In the genomic region with DNA sequence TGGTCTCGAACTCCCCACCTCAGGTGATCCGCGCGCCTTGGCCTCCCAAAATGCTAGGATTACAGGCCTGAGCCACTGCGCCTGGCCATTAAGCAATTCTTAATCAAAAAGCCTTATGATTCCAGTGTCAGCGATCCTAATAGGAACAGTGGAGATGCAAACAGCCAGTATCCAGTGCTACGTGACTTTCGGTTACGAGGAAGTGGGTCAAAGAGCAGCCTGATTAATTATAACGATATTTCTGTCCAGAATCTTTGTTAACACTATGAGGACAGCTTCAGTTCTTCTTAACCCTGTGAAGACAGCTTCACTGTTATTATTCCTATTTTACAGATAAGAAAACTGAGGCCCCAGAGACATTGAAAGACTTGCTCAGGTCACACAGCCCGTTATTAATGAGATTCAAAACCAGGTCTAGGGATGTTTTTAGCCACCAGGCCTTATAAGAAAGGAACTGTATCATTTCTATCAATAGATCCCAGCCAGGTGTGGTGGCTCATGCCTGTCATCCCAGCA, we compare ENCODE assay signal across 18 cellular contexts. TPM values are rescaled to one million over a fixed set of nuclear protein-coding genes. Genes with fewer than 3 reads are reported as not detected.
DNase-seq lines count a peak whose midpoint lies in the region; ATAC-seq, FAIRE-seq and TF ChIP-seq lines count a peak whose summit lies in the region.
"Had no signal": no experiment of that assay in that cellular context is flagged by ENCODE, and none has a peak within 500 bp of the region (broad histone marks: within the 10 kb centered on the region; RNA-seq: fewer than 3 reads in every experiment).

No MANE protein-coding gene starts in this region.

- intact Hi-C loops in HepG2 (cut with micrococcal nuclease; ENCODE audit: unreplicated experiment) = no loop called here
- intact Hi-C loops in right lobe of liver (cut with DNase I) = no loop called here
- intact Hi-C loops in PC-9 (cut with micrococcal nuclease; ENCODE audit: unreplicated experiment) = no loop called here
- intact Hi-C loops in endothelial cell of umbilical vein (cut with micrococcal nuclease) = no loop called here
- intact Hi-C loops in breast epithelium (cut with DNase I; ENCODE audit: low total_unique reads) = no loop called here

- H3K9me1 ChIP-seq in endothelial cell of umbilical vein (replicated peaks; ENCODE audit: control insufficient read depth, extremely low read depth, insufficient read depth, low read length) = no peaks in the 10 kb centered on the region

- H3K9ac ChIP-seq in HepG2 (ENCODE audit: insufficient read depth, low read depth, low read length) (no peak overlapping the region), endothelial cell of umbilical vein (replicated peaks; ENCODE audit: extremely low read depth, insufficient read depth, low read length) (peak overlapping the region; percentile 51)
- H3K9ac ChIP-seq: KMS-11 had no signal

- H3K4me1 Mint-ChIP-seq in stimulated activated effector memory CD8-positive, alpha-beta T cell treated with anti-CD3 and anti-CD28 coated beads, Interleukin-12 subunit alpha, Interleukin-12 subunit beta, amount 100 ng/mL, for 72 hours = no peaks in the 10 kb centered on the region
- H3K4me1 Mint-ChIP-seq: CD4-positive, CD25-positive, alpha-beta regulatory T cell had no signal

- no peaks in the 10 kb centered on the region for H3K9me3 Mint-ChIP-seq in stimulated activated effector memory CD8-positive, alpha-beta T cell treated with anti-CD3 and anti-CD28 coated beads, Interleukin-12 subunit alpha, Interleukin-12 subunit beta, amount 100 ng/mL, for 72 hours
- H3K9me3 Mint-ChIP-seq: CD4-positive, CD25-positive, alpha-beta regulatory T cell had no signal

- peaks cover 51% of the 10 kb centered on the region for H3F3A ChIP-seq in PC-9 (ENCODE audit: insufficient read depth, low read depth)

- H3K4me2 ChIP-seq in HepG2 (ENCODE audit: low read depth, low read length) (peak overlapping the region; percentile 15; the same call in 1 of the 2 replicates), PC-9 (peak overlapping the region; percentile 36), endothelial cell of umbilical vein (ENCODE audit: insufficient read depth, low read length) (no peak overlapping the region)
- H3K4me2 ChIP-seq: KMS-11 had no signal

- H3K9me2 ChIP-seq in PC-9 (ENCODE audit: insufficient read depth) = no peaks in the 10 kb centered on the region

- FAIRE-seq in HepG2 (lab: Jason Lieb, UNC) = no peak
- FAIRE-seq in endothelial cell of umbilical vein (lab: Jason Lieb, UNC) = no peak

- H3K9me3 ChIP-seq in HepG2 (ENCODE audit: low read length) (no peaks in the 10 kb centered on the region), right lobe of liver (no peaks in the 10 kb centered on the region), PC-9 (ENCODE audit: insufficient read depth, low read depth) (no peaks in the 10 kb centered on the region), endothelial cell of umbilical vein (replicated peaks; ENCODE audit: control insufficient read depth, insufficient read depth, low read length) (no peaks in the 10 kb centered on the region), breast epithelium (no peaks in the 10 kb centered on the region)
- H3K9me3 ChIP-seq: Caco-2, HAP-1 had no signal

- 75% methylated on average over 11 of the region's 11 CpGs for WGBS in HepG2 (ENCODE audit: low lambda C conversion rate)
- 83% methylated on average over 7 of the region's 11 CpGs for WGBS in right lobe of liver (ENCODE audit: insufficient coverage, low coverage, low lambda C conversion rate, missing lambda C conversion rate)

- H2AFZ ChIP-seq in HepG2 (ENCODE audit: low read length) (no peak overlapping the region), PC-9 (no peak overlapping the region), endothelial cell of umbilical vein (ENCODE audit: low read depth, low read length) (peak overlapping the region; percentile 30)

- TF ChIP-seq CTCF in HepG2 (CRISPR knock-in tag; IDR thresholded peaks at IDR 0.05) = no peak
- TF ChIP-seq CTCF in right lobe of liver (IDR thresholded peaks at IDR 0.05) = no peak
- TF ChIP-seq CTCF in PC-9 (conservative IDR thresholded peaks at IDR 0.05) = no peak
- no peak for TF ChIP-seq CTCF in endothelial cell of umbilical vein (IDR thresholded peaks at IDR 0.05; ENCODE audit: extremely low read depth in 1 of 2, insufficient read depth in 1 of 2, low read depth in 1 of 2, low read length in 2 of 2)
- TF ChIP-seq CTCF in breast epithelium (IDR thresholded peaks at IDR 0.05) = no peak

- peaks cover 96% of the 10 kb centered on the region for H3K4me1 ChIP-seq in HepG2 (ENCODE audit: insufficient read depth, low read length)
- H3K4me1 ChIP-seq in right lobe of liver = no peaks in the 10 kb centered on the region
- peaks cover 36% of the 10 kb centered on the region for H3K4me1 ChIP-seq in PC-9 (replicated peaks; ENCODE audit: insufficient read depth)
- H3K4me1 ChIP-seq in endothelial cell of umbilical vein (ENCODE audit: control insufficient read depth, extremely low read depth, insufficient read depth, low read length) = peaks cover 6% of the 10 kb centered on the region
- H3K4me1 ChIP-seq in breast epithelium = no peaks in the 10 kb centered on the region
- H3K4me1 ChIP-seq: HAP-1 had no signal

- no peak for TF ChIP-seq EP300 in HepG2 (IDR thresholded peaks at IDR 0.05; ENCODE audit: low read depth in 2 of 2, low read length in 2 of 2)
- TF ChIP-seq EP300 in HepG2 (CRISPR knock-in tag; IDR thresholded peaks at IDR 0.05; ENCODE audit: borderline replicate concordance) = no peak

- CTCF ChIA-PET in HepG2 (lab: Yijun Ruan, JAX; ENCODE audit: low intra/inter-chr PET ratio, low total read pairs) = no interaction called here
- CTCF ChIA-PET in PC-9 (lab: Charles Lee) = no interaction called here
- CTCF ChIA-PET in endothelial cell of umbilical vein (lab: Charles Lee) = interaction anchor here (0.8 to 2.7 kb wide), 3 partner anchors 10 to 21 kb away, joined by 3 to 10 read pairs (median 8); no protein-coding TSS in a partner anchor

- TF ChIP-seq RAD21 in HepG2 (CRISPR knock-in tag; IDR thresholded peaks at IDR 0.05) = no peak

- ATAC-seq in HepG2 = no peak
- no peak for ATAC-seq in right lobe of liver
- ATAC-seq in stimulated activated effector memory CD8-positive, alpha-beta T cell treated with anti-CD3 and anti-CD28 coated beads, Interleukin-12 subunit alpha, Interleukin-12 subunit beta, amount 100 ng/mL, for 72 hours = no peak

- H3K79me2 ChIP-seq in HepG2 (ENCODE audit: insufficient read depth, low read length) = no peaks in the 10 kb centered on the region
- H3K79me2 ChIP-seq in PC-9 (ENCODE audit: low read depth) = no peaks in the 10 kb centered on the region
- H3K79me2 ChIP-seq in endothelial cell of umbilical vein (ENCODE audit: control insufficient read depth, insufficient read depth, low read length) = no peaks in the 10 kb centered on the region

- no peak for TF ChIP-seq POLR2A in HepG2 (IDR thresholded peaks at IDR 0.05; ENCODE audit: insufficient read depth in 1 of 2, low read depth in 2 of 2, low read length in 2 of 2)
- TF ChIP-seq POLR2A in right lobe of liver (IDR thresholded peaks at IDR 0.05) = no peak
- TF ChIP-seq POLR2A in endothelial cell of umbilical vein (IDR thresholded peaks at IDR 0.05; ENCODE audit: low read depth, low read length) = no peak
- no peak for TF ChIP-seq POLR2A in breast epithelium (IDR thresholded peaks at IDR 0.05)

- no TSS peak for BruUV-seq in HepG2 (replicated peaks; lab: Mats Ljungman, UMichigan)
- no TSS peak for BruUV-seq in PC-9 (replicated peaks; lab: Mats Ljungman, UMichigan)
- BruUV-seq in endothelial cell of umbilical vein (replicated peaks; lab: Mats Ljungman, UMichigan) = TSS peak; percentile 52

- dilution Hi-C loops in endothelial cell of umbilical vein (cut with MboI; ENCODE audit: extremely low pct_ligation_motif_present, low sequenced_read_pairs) = no loop called here

- H3K27me3 ChIP-seq in HepG2 (ENCODE audit: control insufficient read depth in 1 of 2, insufficient read depth in 2 of 2, low read length in 2 of 2) (no peaks in the 10 kb centered on the region; a peak in 2 of 5 replicates), right lobe of liver (no peaks in the 10 kb centered on the region), PC-9 (ENCODE audit: insufficient read depth, low read depth) (no peaks in the 10 kb centered on the region), endothelial cell of umbilical vein (ENCODE audit: control insufficient read depth in 2 of 2, insufficient read depth in 2 of 2, low read length in 2 of 2) (no peaks in the 10 kb centered on the region), breast epithelium (no peaks in the 10 kb centered on the region)

- POLR2A ChIA-PET in HepG2 (lab: Yijun Ruan, JAX) = interaction anchor here (0.6 kb wide), 1 partner anchor 10 kb away, joined by 3 read pairs; no protein-coding TSS in a partner anchor
- POLR2A ChIA-PET in PC-9 (lab: Charles Lee; ENCODE audit: unreplicated experiment) = interaction anchor here (0.6 kb wide), 1 partner anchor 54 kb away, joined by 3 read pairs; no protein-coding TSS in a partner anchor
- POLR2A ChIA-PET in endothelial cell of umbilical vein (lab: Charles Lee) = no interaction called here

- in situ Hi-C loops in HepG2 (cut with HindIII; ENCODE audit: extremely low pct_ligation_motif_present, low pct_unique_long_range_greater_than_20kb) = no loop called here

- DNase-seq in HepG2 (ENCODE audit: low spot score) (no peak), right lobe of liver (no peak), PC-9 (no peak), endothelial cell of umbilical vein (ENCODE audit: low read depth, low spot score) (no peak), NCI-H82 (lab: John Stamatoyannopoulos, UW) (no peak), breast epithelium (ENCODE audit: low spot score in 2 of 2) (no peak)
- DNase-seq in stimulated activated effector memory CD8-positive, alpha-beta T cell treated with anti-CD3 and anti-CD28 coated beads, Interleukin-12 subunit alpha, Interleukin-12 subunit beta, amount 100 ng/mL, for 72 hours (ENCODE audit: low spot score in 2 of 2) = no peak
- no peak for DNase-seq in stimulated activated CD4-positive, alpha-beta T cell treated with anti-CD3 and anti-CD28 coated beads, Interleukin-4, amount 100 ng/mL, for 1 hour
- DNase-seq: 8988T; Caco-2; CD4-positive, CD25-positive, alpha-beta regulatory T cell; NCI-H1092; NCI-H2081; NCI-H748 treated with DMSO at 0.1 percent for 48 hours; SIG-M5 had no signal

- no peak overlapping the region for H3K27ac ChIP-seq in HepG2 (ENCODE audit: extremely low read length, insufficient read depth, low read length)
- H3K27ac ChIP-seq in right lobe of liver = no peak overlapping the region
- H3K27ac ChIP-seq in PC-9 = peak overlapping the region; percentile 71
- H3K27ac ChIP-seq in endothelial cell of umbilical vein (ENCODE audit: insufficient read depth, low read depth, low read length) = peak overlapping the region; percentile 67
- H3K27ac ChIP-seq in breast epithelium = no peak overlapping the region
- H3K27ac ChIP-seq: HL-60, KMS-11 had no signal

- H3K4me3 Mint-ChIP-seq in stimulated activated effector memory CD8-positive, alpha-beta T cell treated with anti-CD3 and anti-CD28 coated beads, Interleukin-12 subunit alpha, Interleukin-12 subunit beta, amount 100 ng/mL, for 72 hours = no peak overlapping the region
- H3K4me3 Mint-ChIP-seq: CD4-positive, CD25-positive, alpha-beta regulatory T cell had no signal

- H3K4me3 ChIP-seq in HepG2 (replicated peaks in 1 of 3; ENCODE audit: insufficient read depth in 1 of 3, low read depth in 2 of 3, low read length in 3 of 3) = no peak overlapping the region
- no peak overlapping the region for H3K4me3 ChIP-seq in right lobe of liver
- no peak overlapping the region for H3K4me3 ChIP-seq in PC-9
- no peak overlapping the region for H3K4me3 ChIP-seq in endothelial cell of umbilical vein (replicated peaks in 1 of 3; ENCODE audit: insufficient read depth in 1 of 3, low read depth in 1 of 3, low read length in 3 of 3)
- H3K4me3 ChIP-seq in breast epithelium = no peak overlapping the region
- H3K4me3 ChIP-seq: HAP-1 had no signal

- H4K20me1 ChIP-seq in HepG2 (ENCODE audit: insufficient read depth, low read length) (no peaks in the 10 kb centered on the region), PC-9 (ENCODE audit: insufficient read depth) (no peaks in the 10 kb centered on the region), endothelial cell of umbilical vein (replicated peaks; ENCODE audit: control insufficient read depth, extremely low read depth, insufficient read depth, low read length) (no peaks in the 10 kb centered on the region)

- H3K36me3 Mint-ChIP-seq in stimulated activated effector memory CD8-positive, alpha-beta T cell treated with anti-CD3 and anti-CD28 coated beads, Interleukin-12 subunit alpha, Interleukin-12 subunit beta, amount 100 ng/mL, for 72 hours = no peaks in the 10 kb centered on the region
- H3K36me3 Mint-ChIP-seq: CD4-positive, CD25-positive, alpha-beta regulatory T cell had no signal

- H3K36me3 ChIP-seq in HepG2 (replicated peaks in 1 of 2; ENCODE audit: control insufficient read depth in 1 of 2, insufficient read depth in 2 of 2, low read length in 2 of 2) = no peaks in the 10 kb centered on the region
- no peaks in the 10 kb centered on the region for H3K36me3 ChIP-seq in right lobe of liver
- H3K36me3 ChIP-seq in PC-9 (ENCODE audit: low read depth) = no peaks in the 10 kb centered on the region
- H3K36me3 ChIP-seq in endothelial cell of umbilical vein (ENCODE audit: control insufficient read depth in 2 of 2, extremely low read depth in 1 of 2, insufficient read depth in 2 of 2, low read length in 2 of 2) = no peaks in the 10 kb centered on the region
- H3K36me3 ChIP-seq in breast epithelium = no peaks in the 10 kb centered on the region
- H3K36me3 ChIP-seq: HAP-1 had no signal

- H3K27ac Mint-ChIP-seq in stimulated activated effector memory CD8-positive, alpha-beta T cell treated with anti-CD3 and anti-CD28 coated beads, Interleukin-12 subunit alpha, Interleukin-12 subunit beta, amount 100 ng/mL, for 72 hours = no peak overlapping the region
- H3K27ac Mint-ChIP-seq: CD4-positive, CD25-positive, alpha-beta regulatory T cell had no signal

RNA-seq across cellular contexts. Expression of a gene that starts 17.3 kb away (rescaled TPM):
- total RNA-seq in HepG2 (2016; rRNA removed; fragmentation: Illumina TruSeq; extraction: Trizol) (53.6 and 54.1 TPM in 2 replicates), right lobe of liver (100 to 1,000 TPM in 1 of 6 experiments, 10 to 100 TPM in 5; 15.7 to 255 (median 47.2) TPM), PC-9 (2021) (18.4 and 23.7 TPM in 2 replicates), endothelial cell of umbilical vein (29.2 and 41.1 TPM in 2 replicates), breast epithelium (10 to 100 TPM; 11.5 to 38.6 (median 21.3) TPM)
- total RNA-seq in HepG2 (2016; cell fraction: cytosol; rRNA removed; fragmentation: Illumina TruSeq; extraction: Trizol; ENCODE audit: low read depth) = 12.4 and 15.7 TPM in 2 replicates
- 43.9 and 54.4 TPM in 2 replicates for total RNA-seq in HepG2 (2016; cell fraction: insoluble cytoplasmic fraction; rRNA removed; fragmentation: Illumina TruSeq; extraction: Trizol)
- total RNA-seq in HepG2 (2016; cell fraction: membrane; rRNA removed; fragmentation: Illumina TruSeq; extraction: Trizol) = 23.2 and 25.0 TPM in 2 replicates
- total RNA-seq in HepG2 (2016; cell fraction: nucleus; rRNA removed; fragmentation: Illumina TruSeq; extraction: Trizol) = 22.0 and 26.2 TPM in 2 replicates
- polyA plus RNA-seq in HepG2 (2011; rRNA removed) (60.5 and 67.4 TPM in 2 replicates), endothelial cell of umbilical vein (69.1 and 77.4 TPM in 2 replicates)
- 42.4 and 72.7 TPM in 2 replicates for polyA plus RNA-seq in HepG2 (2011; cell fraction: cytosol; rRNA removed)
- polyA plus RNA-seq in HepG2 (2011; cell fraction: nucleus; rRNA removed) = 28.4 and 28.9 TPM in 2 replicates
- polyA plus RNA-seq in HepG2 (2012) = 27.8 and 42.7 TPM in 2 replicates
- 12.3 and 13.2 TPM in 2 replicates for polyA plus RNA-seq in HepG2 (2016; cell fraction: cytosol; fragmentation: Illumina TruSeq; extraction: Trizol; ENCODE audit: low read depth)
- 58.0 and 69.8 TPM in 2 replicates for polyA plus RNA-seq in HepG2 (2016; cell fraction: insoluble cytoplasmic fraction; fragmentation: Illumina TruSeq; extraction: Trizol; ENCODE audit: low read depth)
- 18.6 and 20.3 TPM in 2 replicates for polyA plus RNA-seq in HepG2 (2016; cell fraction: membrane; fragmentation: Illumina TruSeq; extraction: Trizol; ENCODE audit: low read depth)
- polyA plus RNA-seq in HepG2 (2016; cell fraction: nucleus; fragmentation: Illumina TruSeq; extraction: Trizol; ENCODE audit: insufficient read depth, low read depth) = 47.4 and 49.7 TPM in 2 replicates
- polyA minus RNA-seq in HepG2 (2011; rRNA and poly(A)+ RNA removed; ENCODE audit: low replicate concordance) = 12.4 and 47.0 TPM in 2 replicates
- 23.6 and 31.0 TPM in 2 replicates for polyA minus RNA-seq in HepG2 (2011; cell fraction: cytosol; rRNA and poly(A)+ RNA removed)
- polyA minus RNA-seq in HepG2 (2011; cell fraction: nucleus; rRNA and poly(A)+ RNA removed) = 8.1 and 10.9 TPM in 2 replicates
- 37.6 and 57.9 TPM in 2 replicates for polyA plus RNA-seq in endothelial cell of umbilical vein (2011; cell fraction: cytosol; rRNA removed)
- 22.6 and 34.8 TPM in 2 replicates for polyA plus RNA-seq in endothelial cell of umbilical vein (2011; cell fraction: nucleus; rRNA removed)
- polyA plus RNA-seq in endothelial cell of umbilical vein (2012) = 65.7 and 77.0 TPM in 2 replicates
- 24.8 and 26.4 TPM in 2 replicates for polyA minus RNA-seq in endothelial cell of umbilical vein
- polyA minus RNA-seq in endothelial cell of umbilical vein (2011; cell fraction: cytosol; rRNA and poly(A)+ RNA removed) = 13.3 TPM
- 10.7 and 20.2 TPM in 2 replicates for polyA minus RNA-seq in endothelial cell of umbilical vein (2011; cell fraction: nucleus; rRNA and poly(A)+ RNA removed)
- total RNA-seq: CD4-positive, CD25-positive, alpha-beta regulatory T cell had no signal

RNA-seq across cellular contexts. Expression of a gene that starts 36.3 kb away (rescaled TPM):
- total RNA-seq in HepG2 (2016; rRNA removed; fragmentation: Illumina TruSeq; extraction: Trizol) (87.1 and 93.5 TPM in 2 replicates), right lobe of liver (10 to 100 TPM in 4 of 6 experiments, 1 to 10 TPM in 2; 6.7 to 35.9 (median 13.4) TPM), PC-9 (2021) (71.7 and 115 TPM in 2 replicates), endothelial cell of umbilical vein (111 and 125 TPM in 2 replicates), breast epithelium (10 to 100 TPM; 16.4 to 23.3 (median 16.8) TPM)
- 36.4 and 41.9 TPM in 2 replicates for total RNA-seq in HepG2 (2016; cell fraction: cytosol; rRNA removed; fragmentation: Illumina TruSeq; extraction: Trizol; ENCODE audit: low read depth)
- total RNA-seq in HepG2 (2016; cell fraction: insoluble cytoplasmic fraction; rRNA removed; fragmentation: Illumina TruSeq; extraction: Trizol) = 66.7 and 92.9 TPM in 2 replicates
- total RNA-seq in HepG2 (2016; cell fraction: membrane; rRNA removed; fragmentation: Illumina TruSeq; extraction: Trizol) = 53.5 and 61.3 TPM in 2 replicates
- 65.1 and 73.9 TPM in 2 replicates for total RNA-seq in HepG2 (2016; cell fraction: nucleus; rRNA removed; fragmentation: Illumina TruSeq; extraction: Trizol)
- polyA plus RNA-seq in HepG2 (2011; rRNA removed) (35.0 and 40.2 TPM in 2 replicates), endothelial cell of umbilical vein (67.8 and 69.5 TPM in 2 replicates)
- polyA plus RNA-seq in HepG2 (2011; cell fraction: cytosol; rRNA removed) = 19.1 and 35.5 TPM in 2 replicates
- 35.1 and 61.3 TPM in 2 replicates for polyA plus RNA-seq in HepG2 (2011; cell fraction: nucleus; rRNA removed)
- polyA plus RNA-seq in HepG2 (2012) = 24.2 and 36.5 TPM in 2 replicates
- polyA plus RNA-seq in HepG2 (2016; cell fraction: cytosol; fragmentation: Illumina TruSeq; extraction: Trizol; ENCODE audit: low read depth) = 11.7 and 13.9 TPM in 2 replicates
- polyA plus RNA-seq in HepG2 (2016; cell fraction: insoluble cytoplasmic fraction; fragmentation: Illumina TruSeq; extraction: Trizol; ENCODE audit: low read depth) = 62.2 and 92.9 TPM in 2 replicates
- 18.4 and 22.6 TPM in 2 replicates for polyA plus RNA-seq in HepG2 (2016; cell fraction: membrane; fragmentation: Illumina TruSeq; extraction: Trizol; ENCODE audit: low read depth)
- 116 and 125 TPM in 2 replicates for polyA plus RNA-seq in HepG2 (2016; cell fraction: nucleus; fragmentation: Illumina TruSeq; extraction: Trizol; ENCODE audit: insufficient read depth, low read depth)
- polyA minus RNA-seq in HepG2 (2011; rRNA and poly(A)+ RNA removed; ENCODE audit: low replicate concordance) = 190 and 207 TPM in 2 replicates
- polyA minus RNA-seq in HepG2 (2011; cell fraction: cytosol; rRNA and poly(A)+ RNA removed) = 29.2 and 59.2 TPM in 2 replicates
- 25.5 and 42.9 TPM in 2 replicates for polyA minus RNA-seq in HepG2 (2011; cell fraction: nucleus; rRNA and poly(A)+ RNA removed)
- 61.5 and 63.3 TPM in 2 replicates for polyA plus RNA-seq in endothelial cell of umbilical vein (2011; cell fraction: cytosol; rRNA removed)
- polyA plus RNA-seq in endothelial cell of umbilical vein (2011; cell fraction: nucleus; rRNA removed) = 75.6 and 93.8 TPM in 2 replicates
- polyA plus RNA-seq in endothelial cell of umbilical vein (2012) = 45.7 and 52.6 TPM in 2 replicates
- polyA minus RNA-seq in endothelial cell of umbilical vein = 82.6 and 88.7 TPM in 2 replicates
- 98.1 TPM for polyA minus RNA-seq in endothelial cell of umbilical vein (2011; cell fraction: cytosol; rRNA and poly(A)+ RNA removed)
- polyA minus RNA-seq in endothelial cell of umbilical vein (2011; cell fraction: nucleus; rRNA and poly(A)+ RNA removed) = 49.0 and 54.1 TPM in 2 replicates

Comparison
In these comparisons a context has a peak if more than half of its experiments do, and no peak if none do; other contexts are left out.
1. H3K27ac ChIP-seq: peak in PC-9 (single experiment) and endothelial cell of umbilical vein (single experiment); none in HepG2 (single experiment), right lobe of liver (0 of 3) and breast epithelium (0 of 2).